ENCODE assay signal across 29 cellular contexts in the genomic region with DNA sequence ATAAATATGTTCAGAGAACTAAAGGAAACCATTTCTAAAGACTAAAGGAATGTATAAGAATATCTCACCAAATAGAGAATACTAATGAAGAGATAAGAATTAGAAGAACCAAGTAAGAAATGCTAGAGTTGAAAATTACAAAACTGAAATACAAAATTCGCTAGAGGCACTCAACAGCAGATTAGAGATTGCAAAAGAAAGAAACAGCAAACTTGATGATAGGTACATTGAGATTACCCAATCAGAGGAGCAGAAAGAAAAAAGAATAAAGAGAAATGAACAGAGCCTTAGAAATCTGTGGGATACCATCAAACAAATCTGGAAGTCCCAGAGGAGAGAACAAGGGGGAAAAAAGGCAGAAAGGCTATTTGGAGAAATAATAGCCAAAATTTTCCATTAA.
"Had no signal": no experiment of that assay in that cellular context is flagged by ENCODE, and none has a peak within 500 bp of the region (broad histone marks: within the 10 kb centered on the region; RNA-seq: fewer than 3 reads in every experiment).

No MANE protein-coding gene starts in this region.

- H3K36me3 ChIP-seq: stomach, suprapubic skin, thoracic aorta, thyroid gland, tibial artery, tibial nerve, transverse colon, upper lobe of left lung, upper lobe of right lung, uterus, vagina had no signal

- H3K4me1 Mint-ChIP-seq: stimulated activated effector memory CD8-positive, alpha-beta T cell treated with anti-CD3 and anti-CD28 coated beads, Interleukin-12 subunit alpha, Interleukin-12 subunit beta, amount 100 ng/mL, for 72 hours; stimulated activated memory B cell treated with anti-CD40 and anti-IgM and Interleukin-4, amounts not matched to agents 10 μg/mL and 1 μg/mL and 100 μg/mL, for 72 hours; stimulated activated naive B cell treated with anti-CD40 and anti-IgM and Interleukin-4, amounts not matched to agents 10 μg/mL and 1 μg/mL and 100 μg/mL, for 72 hours had no signal

- H3K4me3 ChIP-seq: stomach, suprapubic skin, testis, thoracic aorta, thyroid gland, tibial artery, tibial nerve, transverse colon, upper lobe of left lung, upper lobe of right lung, uterus, vagina had no signal

- H3K4me3 Mint-ChIP-seq: stimulated activated effector memory CD8-positive, alpha-beta T cell treated with anti-CD3 and anti-CD28 coated beads, Interleukin-12 subunit alpha, Interleukin-12 subunit beta, amount 100 ng/mL, for 72 hours; stimulated activated memory B cell treated with anti-CD40 and anti-IgM and Interleukin-4, amounts not matched to agents 10 μg/mL and 1 μg/mL and 100 μg/mL, for 72 hours; stimulated activated naive B cell treated with anti-CD40 and anti-IgM and Interleukin-4, amounts not matched to agents 10 μg/mL and 1 μg/mL and 100 μg/mL, for 72 hours; stimulated activated naive CD8-positive, alpha-beta T cell treated with anti-CD3 and anti-CD28 coated beads, Interleukin-15, amount 100 ng/mL, for 72 hours; stimulated activated naive CD8-positive, alpha-beta T cell treated with anti-CD3 and anti-CD28 coated beads, Interleukin-15, Interleukin-2, amounts not matched to agents 100 ng/mL and 50 ng/mL, for 24 hours; type B pancreatic cell had no signal

- H3K27me3 ChIP-seq: testis, thyroid gland, tibial nerve, upper lobe of left lung, upper lobe of right lung, uterus, vagina had no signal

- FAIRE-seq: urothelium cell line had no signal

- H3K4me1 ChIP-seq: testis, thyroid gland, uterus had no signal

- H3K27ac ChIP-seq: stomach, suprapubic skin, testis, thoracic aorta, thyroid gland, tibial artery, tibial nerve, transverse colon, upper lobe of left lung, upper lobe of right lung, uterus, vagina had no signal

- H3K36me3 Mint-ChIP-seq: stimulated activated effector memory CD8-positive, alpha-beta T cell treated with anti-CD3 and anti-CD28 coated beads, Interleukin-12 subunit alpha, Interleukin-12 subunit beta, amount 100 ng/mL, for 72 hours; type B pancreatic cell had no signal

- H3K9me3 ChIP-seq: testis, thoracic aorta, thyroid gland, upper lobe of right lung, vagina had no signal

- ATAC-seq: stimulated activated effector memory CD8-positive, alpha-beta T cell treated with anti-CD3 and anti-CD28 coated beads, Interleukin-12 subunit alpha, Interleukin-12 subunit beta, amount 100 ng/mL, for 72 hours; stimulated activated memory B cell treated with anti-CD40 and anti-IgM and Interleukin-4, amounts not matched to agents 10 μg/mL and 1 μg/mL and 100 μg/mL, for 72 hours; stimulated activated naive B cell treated with anti-CD40 and anti-IgM and Interleukin-4, amounts not matched to agents 10 μg/mL and 1 μg/mL and 100 μg/mL, for 72 hours; stimulated activated naive CD8-positive, alpha-beta T cell treated with anti-CD3 and anti-CD28 coated beads, Interleukin-15, amount 100 ng/mL, for 72 hours; stimulated activated naive CD8-positive, alpha-beta T cell treated with anti-CD3 and anti-CD28 coated beads, Interleukin-15, Interleukin-2, amounts not matched to agents 100 U/mL and 50 U/mL, for 24 hours; upper lobe of right lung had no signal

- DNase-seq: stimulated activated CD4-positive, alpha-beta T cell treated with anti-CD3 and anti-CD28 coated beads, Interleukin-2, amount 100 ng/mL, for 48 hours; stimulated activated CD4-positive, alpha-beta T cell treated with anti-CD3 and anti-CD28 coated beads, Interleukin-4, amount 100 ng/mL, for 1 hour; stimulated activated CD4-positive, alpha-beta T cell treated with anti-CD3 and anti-CD28 coated beads, Interleukin-4, amount 100 ng/mL, for 24 hours; stimulated activated CD4-positive, alpha-beta T cell treated with anti-CD3 and anti-CD28 coated beads, Interleukin-4, amount 100 ng/mL, for 4 hours; stimulated activated CD8-positive, alpha-beta memory T cell treated with anti-CD3 and anti-CD28 coated beads, Interleukin-4, amount 100 ng/mL, for 48 hours; stimulated activated naive B cell treated with anti-CD40 and anti-IgM and Interleukin-4, amounts not matched to agents 10 μg/mL and 1 μg/mL and 100 μg/mL, for 72 hours; stimulated activated naive CD4-positive, alpha-beta T cell; stimulated activated naive CD4-positive, alpha-beta T cell treated with Interleukin-2 at 50 U/mL for 16 hours; stimulated activated naive CD8-positive, alpha-beta T cell treated with anti-CD3 and anti-CD28 coated beads, Interleukin-15, amount 100 ng/mL, for 72 hours; stimulated activated naive CD8-positive, alpha-beta T cell treated with anti-CD3 and anti-CD28 coated beads, Interleukin-15, Interleukin-2, amounts not matched to agents 100 U/mL and 50 U/mL, for 24 hours; stomach; substantia nigra; testis; thyroid gland; tibial artery; transverse colon; trophoblast cell; upper lobe of left lung; upper lobe of right lung; uterus had no signal

- H3K27ac Mint-ChIP-seq: stimulated activated effector memory CD8-positive, alpha-beta T cell treated with anti-CD3 and anti-CD28 coated beads, Interleukin-12 subunit alpha, Interleukin-12 subunit beta, amount 100 ng/mL, for 72 hours; stimulated activated memory B cell treated with anti-CD40 and anti-IgM and Interleukin-4, amounts not matched to agents 10 μg/mL and 1 μg/mL and 100 μg/mL, for 72 hours; stimulated activated naive B cell treated with anti-CD40 and anti-IgM and Interleukin-4, amounts not matched to agents 10 μg/mL and 1 μg/mL and 100 μg/mL, for 72 hours; stimulated activated naive CD8-positive, alpha-beta T cell treated with anti-CD3 and anti-CD28 coated beads, Interleukin-15, amount 100 ng/mL, for 72 hours; stimulated activated naive CD8-positive, alpha-beta T cell treated with anti-CD3 and anti-CD28 coated beads, Interleukin-15, Interleukin-2, amounts not matched to agents 100 ng/mL and 50 ng/mL, for 24 hours; type B pancreatic cell had no signal
